8 cellular contexts compared by ENCODE assay signal in genomic region chr1:29453502-29454240, GRCh38.
DNase-seq lines count a peak whose midpoint lies in the region; ATAC-seq and TF ChIP-seq lines count a peak whose summit lies in the region.

No MANE protein-coding gene starts in this region.

- ATAC-seq in GM21526 (IDR thresholded peaks at IDR 0.05; ENCODE audit: low FRiP score, unreplicated experiment) = no peak
- no peak for ATAC-seq in HG02884 (IDR thresholded peaks at IDR 0.05; ENCODE audit: unreplicated experiment)

- H3K4me1 ChIP-seq in OCI-LY3 (ENCODE audit: low read length) = 0 out of 2 replicates have a peak, but pooled peaks cover under 1% of the 10 kb centered on the region
- no peaks in the 10 kb centered on the region for H3K4me1 ChIP-seq in vagina

- H3K79me2 ChIP-seq in OCI-LY3 (ENCODE audit: low read length) = no peaks in the 10 kb centered on the region

- H3K9me3 ChIP-seq in OCI-LY3 (ENCODE audit: insufficient read depth, low read length) = no peaks in the 10 kb centered on the region
- no peaks in the 10 kb centered on the region for H3K9me3 ChIP-seq in vagina

- intact Hi-C loops in vagina (cut with DNase I) = no loop called here

- no peak overlapping the region for H2AFZ ChIP-seq in OCI-LY3 (ENCODE audit: low read depth, low read length)

- no peak overlapping the region for H3K9ac ChIP-seq in OCI-LY3 (ENCODE audit: low read length)

- H3K27ac ChIP-seq in OCI-LY3 (ENCODE audit: low read length) (no peak overlapping the region), vagina (no peak overlapping the region)

- H3K4me3 ChIP-seq in AG09309 (ENCODE audit: control insufficient read depth, low read depth, low read length) (no peak overlapping the region), OCI-LY3 (ENCODE audit: low read length) (no peak overlapping the region), vagina (no peak overlapping the region)

- H3K27me3 ChIP-seq in OCI-LY3 (ENCODE audit: low read depth, low read length) (no peaks in the 10 kb centered on the region), vagina (no peaks in the 10 kb centered on the region)

- H3K4me2 ChIP-seq in OCI-LY3 (ENCODE audit: low read length) = no peak overlapping the region

- TF ChIP-seq POLR2A in erythroblast (IDR thresholded peaks at IDR 0.05; ENCODE audit: low read length) (no peak), vagina (IDR thresholded peaks at IDR 0.05) (no peak)

- no peaks in the 10 kb centered on the region for H3K36me3 ChIP-seq in OCI-LY3 (replicated peaks; ENCODE audit: low read depth, low read length)
- H3K36me3 ChIP-seq in vagina = no peaks in the 10 kb centered on the region

- peak; percentile 5 for DNase-seq in AG09309 (ENCODE audit: low read depth)
- DNase-seq in GM20000 (ENCODE audit: low spot score) = peak; percentile 52
- DNase-seq in erythroblast (lab: John Stamatoyannopoulos, UW) = peak; percentile 53 to 55
- DNase-seq in renal cortical epithelial cell (ENCODE audit: low read depth) = peak; percentile 49
- no peak for DNase-seq in vagina (ENCODE audit: extremely low spot score in 2 of 2)

- no peaks in the 10 kb centered on the region for H4K20me1 ChIP-seq in OCI-LY3 (ENCODE audit: insufficient read depth, low read length)

- TF ChIP-seq CTCF in AG09309 (IDR thresholded peaks at IDR 0.05; ENCODE audit: control insufficient read depth, insufficient read depth, low read depth, low read length, missing control alignments) (no peak), GM20000 (IDR thresholded peaks at IDR 0.05; ENCODE audit: extremely low read depth, missing control alignments) (no peak), OCI-LY3 (IDR thresholded peaks at IDR 0.05; ENCODE audit: low read depth, low read length) (0 out of 2 replicates have a peak, but pooled peaks have one; percentile 12), vagina (IDR thresholded peaks at IDR 0.05) (no peak)

Comparison
In these comparisons a context has a peak if more than half of its experiments do, and no peak if none do; other contexts are left out.
1. DNase-seq: peak in AG09309 (single experiment), GM20000 (single experiment), erythroblast (2 of 2) and renal cortical epithelial cell (single experiment); none in vagina (0 of 2).